In the genomic region with DNA sequence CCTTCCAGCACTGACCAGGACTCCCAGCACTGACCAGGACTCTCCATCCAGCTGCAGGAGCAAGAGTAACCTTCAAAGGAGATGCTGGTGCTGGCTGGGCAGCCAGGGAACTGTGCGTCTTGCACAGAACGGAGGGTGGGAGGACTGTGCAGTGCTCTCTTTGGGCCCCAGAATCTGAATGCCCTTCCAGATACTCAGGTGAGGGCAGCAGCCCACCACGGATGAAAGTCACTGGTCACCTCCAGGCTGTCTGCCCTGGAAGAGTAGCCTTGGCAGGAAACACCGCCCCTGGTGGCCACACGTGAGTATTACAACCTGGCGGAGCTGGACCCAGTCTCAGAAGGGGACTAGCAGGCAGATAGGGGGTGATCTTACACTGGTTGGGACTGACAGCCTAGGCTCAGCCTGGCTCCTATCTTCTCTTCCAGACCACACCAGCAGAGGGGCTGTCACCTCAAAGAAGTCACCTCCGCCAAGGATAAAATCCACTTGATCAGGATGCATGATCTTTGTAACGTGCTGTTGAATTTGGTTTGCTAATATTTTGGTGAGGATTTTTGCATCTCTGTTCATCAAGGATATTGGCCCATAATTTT, we compare ENCODE assay signal across 8 cellular contexts. TPM values are rescaled to one million over a fixed set of nuclear protein-coding genes. Genes with fewer than 3 reads are reported as not detected.
DNase-seq lines count a peak whose midpoint lies in the region; FAIRE-seq and TF ChIP-seq lines count a peak whose summit lies in the region.

No MANE protein-coding gene starts in this region.

- H3K9me3 ChIP-seq in MM.1S (replicated peaks; ENCODE audit: insufficient read depth, low read length) (no peaks in the 10 kb centered on the region), SJCRH30 (replicated peaks) (no peaks in the 10 kb centered on the region), osteoblast (ENCODE audit: low read depth, low read length) (no peaks in the 10 kb centered on the region), tibial artery (no peaks in the 10 kb centered on the region)

- H3K4me1 ChIP-seq in MM.1S (ENCODE audit: low read length) (no peaks in the 10 kb centered on the region), SJCRH30 (peaks cover 8% of the 10 kb centered on the region; the same call in 1 of the 2 replicates), osteoblast (ENCODE audit: insufficient read depth, low read length) (peaks cover 2% of the 10 kb centered on the region), tibial artery (peaks cover 0 to 12% (median 0%) of the 10 kb centered on the region in 4 donors)

- H3K79me2 ChIP-seq in MM.1S (ENCODE audit: low read length) (no peaks in the 10 kb centered on the region), osteoblast (ENCODE audit: insufficient read depth, low read length) (no peaks in the 10 kb centered on the region)

- no peaks in the 10 kb centered on the region for H3K9me2 ChIP-seq in MM.1S (replicated peaks; ENCODE audit: insufficient read depth, low read length)

- DNase-seq in activated gamma-delta T cell treated with Interleukin-2 at 50 U/mL for 16 hours (peak; percentile 75), activated gamma-delta T cell (lab: John Stamatoyannopoulos, UW) (no peak), MM.1S (peak; percentile 54), SJCRH30 (peak; percentile 85 to 93), frontal cortex (ENCODE audit: low spot score in 2 of 2) (peak; percentile 79 to 85), osteoblast (ENCODE audit: insufficient read length, low spot score, missing footprints) (peak; percentile 99), tibial artery (peak; percentile 64 to 82)
- peak; percentile 62 for DNase-seq in activated effector memory CD4-positive, alpha-beta T cell treated with Interleukin-2 at 50 U/mL for 16 hours

- intact Hi-C loops in tibial artery (cut with DNase I; ENCODE audit: low total_unique reads): no loop called here

- no peak overlapping the region for H3K27ac ChIP-seq in MM.1S (ENCODE audit: low read length)
- no peak overlapping the region for H3K27ac ChIP-seq in SJCRH30
- H3K27ac ChIP-seq in osteoblast (ENCODE audit: low read depth, low read length): no peak overlapping the region
- H3K27ac ChIP-seq in tibial artery: no peak overlapping the region

- H3K36me3 ChIP-seq in MM.1S (replicated peaks; ENCODE audit: insufficient read depth, low read length) (no peaks in the 10 kb centered on the region), SJCRH30 (no peaks in the 10 kb centered on the region), osteoblast (ENCODE audit: insufficient read depth, low read length) (no peaks in the 10 kb centered on the region), tibial artery (no peaks in the 10 kb centered on the region)

- H3K27me3 ChIP-seq in MM.1S (replicated peaks; ENCODE audit: insufficient read depth, low read length) (peaks cover 88% of the 10 kb centered on the region), SJCRH30 (no peaks in the 10 kb centered on the region), osteoblast (ENCODE audit: insufficient read depth, low read length) (peaks cover 23% of the 10 kb centered on the region), tibial artery (peaks cover 0 to 29% of the 10 kb centered on the region in 2 donors)

- H4K20me1 ChIP-seq in MM.1S (ENCODE audit: insufficient read depth, low read length) (no peaks in the 10 kb centered on the region), osteoblast (ENCODE audit: insufficient read depth, low read length) (no peaks in the 10 kb centered on the region)

- FAIRE-seq in frontal cortex (lab: Jason Lieb, UNC): no peak

- H2AFZ ChIP-seq in MM.1S (ENCODE audit: low read length) (no peak overlapping the region), osteoblast (ENCODE audit: low read length) (no peak overlapping the region)

- H3K4me2 ChIP-seq in MM.1S (ENCODE audit: low read depth, low read length) (no peak overlapping the region), osteoblast (ENCODE audit: insufficient read depth, low read length) (no peak overlapping the region)

- H3F3A ChIP-seq in MM.1S (ENCODE audit: insufficient read depth, low read length): no peaks in the 10 kb centered on the region

- H3K4me3 ChIP-seq in MM.1S (ENCODE audit: low read length) (no peak overlapping the region), SJCRH30 (no peak overlapping the region), osteoblast (ENCODE audit: insufficient read depth, low read length) (no peak overlapping the region), tibial artery (no peak overlapping the region)

- TF ChIP-seq CTCF in MM.1S (IDR thresholded peaks at IDR 0.05; ENCODE audit: low read length) (peak; percentile 95), osteoblast (IDR thresholded peaks at IDR 0.05; ENCODE audit: extremely low read depth, low read depth, low read length) (peak; percentile 98), tibial artery (IDR thresholded peaks at IDR 0.05) (peak; percentile 91 to 96)

- H3K9ac ChIP-seq in MM.1S (ENCODE audit: low read length): no peak overlapping the region

RNA-seq across cellular contexts. Expression of gene SARDH, which starts 4.8 kb away (rescaled TPM):
- 15.7 and 18.5 TPM in 2 replicates for total RNA-seq in SJCRH30 (2014; rRNA removed; shearing (Covaris generic))
- total RNA-seq in frontal cortex (1.6 TPM), osteoblast (5.4 and 10.9 TPM in 2 replicates)
